ENCODE assay signal across 16 cellular contexts in genomic region chr5:111066261-111066938, GRCh38. TPM values are rescaled to one million over a fixed set of nuclear protein-coding genes. Genes with fewer than 3 reads are reported as not detected.
"Had no signal": no experiment of that assay in that cellular context is flagged by ENCODE, and none has a peak within 500 bp of the region (broad histone marks: within the 10 kb centered on the region; RNA-seq: fewer than 3 reads in every experiment).

No MANE protein-coding gene starts in this region.

- H3K4me3 ChIP-seq: dorsolateral prefrontal cortex, gastroesophageal sphincter had no signal

- ATAC-seq: activated CD4-positive, CD25-positive, alpha-beta regulatory T cell treated with anti-CD3 and anti-CD28 coated beads, Interleukin-2, amount 50 U/mL, for 24 hours; activated naive CD4-positive, alpha-beta T cell treated with anti-CD3 and anti-CD28 coated beads, Interleukin-2, amount 50 U/mL, for 72 hours; gastroesophageal sphincter; left ventricle myocardium superior; right cardiac atrium had no signal

- DNase-seq: activated CD4-positive, alpha-beta T cell treated with anti-CD3 and anti-CD28 coated beads, Interleukin-2, amount 50 U/mL, for 4 hours; activated T-cell treated with anti-CD3 and anti-CD28 coated beads, Interleukin-2, amount 50 U/mL, for 1 hour; amniotic stem cell; dorsolateral prefrontal cortex; left ventricle myocardium superior; midbrain; naive B cell; right cardiac atrium; small intestine; T-helper 2 cell had no signal

- H3K36me3 ChIP-seq: gastroesophageal sphincter had no signal

- FAIRE-seq: endometrium, small intestine, urothelium cell line had no signal

- H3K27me3 ChIP-seq: gastroesophageal sphincter had no signal

- H3K27ac ChIP-seq: dorsolateral prefrontal cortex, gastroesophageal sphincter had no signal

- H3K9me3 ChIP-seq: gastroesophageal sphincter had no signal

RNA-seq across cellular contexts. Expression of gene TSLP, which starts 5.1 kb away (rescaled TPM):
- total RNA-seq: cerebellum had no signal
